ENCODE assay signal across 10 cellular contexts in genomic region chr16:2785101-2785991, GRCh38. TPM values are rescaled to one million over a fixed set of nuclear protein-coding genes. Genes with fewer than 3 reads are reported as not detected.
DNase-seq lines count a peak whose midpoint lies in the region; FAIRE-seq and TF ChIP-seq lines count a peak whose summit lies in the region.
"Had no signal": no experiment of that assay in that cellular context is flagged by ENCODE, and none has a peak within 500 bp of the region (broad histone marks: within the 10 kb centered on the region; RNA-seq: fewer than 3 reads in every experiment).

No MANE protein-coding gene starts in this region.

- no peak for TF ChIP-seq POLR2A in vagina (IDR thresholded peaks at IDR 0.05)

- peak overlapping the region; percentile 78 for H3K27ac Mint-ChIP-seq in activated naive CD8-positive, alpha-beta T cell treated with anti-CD3 and anti-CD28 coated beads for 36 hours

- H3K4me3 Mint-ChIP-seq in activated naive CD8-positive, alpha-beta T cell treated with anti-CD3 and anti-CD28 coated beads for 36 hours: peak overlapping the region; percentile 82

- DNase-seq in activated gamma-delta T cell treated with Interleukin-2 at 50 U/mL for 16 hours (peak; percentile 29), activated gamma-delta T cell (lab: John Stamatoyannopoulos, UW) (no peak), mesenteric fat pad (ENCODE audit: low spot score) (peak; percentile 86), vagina (ENCODE audit: extremely low spot score in 2 of 2) (no peak), KBM-7 (no peak), RCC 7860 (ENCODE audit: low spot score) (no peak), NAMALWA (ENCODE audit: low spot score) (no peak)
- peak; percentile 60 for DNase-seq in activated naive CD8-positive, alpha-beta T cell treated with anti-CD3 and anti-CD28 coated beads for 36 hours
- DNase-seq: DMS79, NCI-H1436 had no signal

- H3K27me3 Mint-ChIP-seq in activated naive CD8-positive, alpha-beta T cell treated with anti-CD3 and anti-CD28 coated beads for 36 hours: peaks cover 4% of the 10 kb centered on the region

- H3K27me3 ChIP-seq in vagina: no peaks in the 10 kb centered on the region

- no peak for TF ChIP-seq CTCF in vagina (IDR thresholded peaks at IDR 0.05)

- H3K9me3 Mint-ChIP-seq in activated naive CD8-positive, alpha-beta T cell treated with anti-CD3 and anti-CD28 coated beads for 36 hours: no peaks in the 10 kb centered on the region

- H3K4me1 Mint-ChIP-seq in activated naive CD8-positive, alpha-beta T cell treated with anti-CD3 and anti-CD28 coated beads for 36 hours: peaks cover 11% of the 10 kb centered on the region

- FAIRE-seq in RCC 7860 (lab: Jason Lieb, UNC): no peak

- H3K36me3 ChIP-seq in vagina: no peaks in the 10 kb centered on the region

- peaks cover 11% of the 10 kb centered on the region for H3K4me1 ChIP-seq in vagina

- in situ Hi-C loops in KBM-7 (cut with MboI; ENCODE audit: low pct_unique_long_range_greater_than_20kb, low sequenced_read_pairs): no loop called here

- H3K27ac ChIP-seq in vagina: no peak overlapping the region

- H3K9me3 ChIP-seq in vagina: no peaks in the 10 kb centered on the region

- H3K36me3 Mint-ChIP-seq in activated naive CD8-positive, alpha-beta T cell treated with anti-CD3 and anti-CD28 coated beads for 36 hours: no peaks in the 10 kb centered on the region

- H3K4me3 ChIP-seq in vagina: peak overlapping the region; percentile 31 to 45

- intact Hi-C loops in vagina (cut with DNase I): no loop called here

RNA-seq across cellular contexts. Expression of gene PRSS33, which starts 2.0 kb away (rescaled TPM):
- under 1 TPM; 0.40 to 0.54 TPM for total RNA-seq in activated naive CD8-positive, alpha-beta T cell treated with anti-CD3 and anti-CD28 coated beads for 36 hours
- total RNA-seq in mesenteric fat pad (not detected), vagina (not detected)

RNA-seq across cellular contexts. Expression of gene ELOB, which starts 8.3 kb away (rescaled TPM):
- total RNA-seq in activated naive CD8-positive, alpha-beta T cell treated with anti-CD3 and anti-CD28 coated beads for 36 hours: 100 to 1,000 TPM; 267 to 291 TPM
- 212 TPM for total RNA-seq in mesenteric fat pad
- 530 TPM for total RNA-seq in vagina

RNA-seq across cellular contexts. Expression of gene PRSS41, which starts 12.9 kb away (rescaled TPM):
- total RNA-seq in activated naive CD8-positive, alpha-beta T cell treated with anti-CD3 and anti-CD28 coated beads for 36 hours: not detected
- total RNA-seq in mesenteric fat pad: not detected
- not detected for total RNA-seq in vagina

RNA-seq across cellular contexts. Expression of gene PRSS21, which starts 31.7 kb away (rescaled TPM):
- 10 to 100 TPM; 11.2 to 13.1 TPM for total RNA-seq in activated naive CD8-positive, alpha-beta T cell treated with anti-CD3 and anti-CD28 coated beads for 36 hours
- total RNA-seq in mesenteric fat pad: not detected
- total RNA-seq in vagina: not detected

RNA-seq across cellular contexts. Expression of gene SRRM2, which starts 32.9 kb away (rescaled TPM):
- total RNA-seq in activated naive CD8-positive, alpha-beta T cell treated with anti-CD3 and anti-CD28 coated beads for 36 hours: 100 to 1,000 TPM; 460 to 507 TPM
- total RNA-seq in mesenteric fat pad: 505 TPM
- total RNA-seq in vagina: 534 TPM

Comparison
In these comparisons a context has a peak if more than half of its experiments do, and no peak if none do; other contexts are left out.
1. DNase-seq: peak in activated gamma-delta T cell treated with Interleukin-2 at 50 U/mL for 16 hours (single experiment), activated naive CD8-positive, alpha-beta T cell treated with anti-CD3 and anti-CD28 coated beads for 36 hours (single experiment) and mesenteric fat pad (single experiment); none in activated gamma-delta T cell (single experiment), vagina (0 of 2), KBM-7 (single experiment), RCC 7860 (single experiment) and NAMALWA (single experiment).